In the genomic region with DNA sequence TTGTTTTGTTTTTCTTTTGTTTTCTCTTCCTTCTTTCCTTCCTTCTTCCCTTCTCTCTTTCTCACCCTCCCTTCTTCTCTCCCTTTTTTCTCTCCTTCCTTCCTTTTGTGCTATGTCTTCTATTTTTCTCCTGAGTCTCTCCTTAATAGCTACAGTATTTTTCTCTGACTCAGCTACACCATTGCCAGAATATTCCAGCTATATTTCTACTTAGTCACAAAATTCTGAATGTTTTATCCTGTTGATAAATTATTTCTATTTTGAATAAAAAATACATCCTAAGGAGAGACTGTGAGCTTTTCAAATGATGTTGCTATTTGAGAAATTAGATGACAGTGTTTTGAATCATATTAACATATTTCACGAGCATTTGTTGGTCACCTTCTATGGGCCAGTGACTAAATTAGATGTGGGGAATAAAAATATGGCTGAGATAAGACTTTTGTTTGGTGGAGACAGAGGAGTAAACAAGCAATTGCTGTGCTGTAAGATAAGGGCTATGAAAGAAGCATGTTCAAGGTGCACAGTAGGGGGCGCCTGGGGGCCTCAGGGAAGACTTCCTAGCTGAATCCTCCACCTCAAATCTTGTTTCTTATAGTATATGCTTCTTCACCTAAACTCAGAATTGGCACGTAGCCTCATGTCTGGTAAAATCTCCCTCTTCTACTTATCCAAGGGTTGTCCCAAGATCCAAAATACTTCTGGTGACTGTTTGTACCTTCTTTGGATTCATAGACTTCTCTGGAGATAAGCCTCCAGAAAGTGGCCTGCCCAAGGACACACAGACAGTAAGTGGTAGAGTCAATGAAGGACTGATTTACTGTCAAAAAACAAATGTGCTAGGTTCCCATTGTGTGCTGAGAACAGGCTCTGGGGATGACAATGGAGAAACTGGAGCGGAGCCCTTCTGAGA, we compare ENCODE assay signal across 7 cellular contexts.
A peak's percentile ranks its signal among the peaks of the same experiment; 100 is the strongest.
DNase-seq lines count a peak whose midpoint lies in the region; ATAC-seq and TF ChIP-seq lines count a peak whose summit lies in the region.

No MANE protein-coding gene starts in this region.

- H3K36me3 Mint-ChIP-seq in activated CD4-positive, alpha-beta memory T cell treated with anti-CD3 and anti-CD28 coated beads for 36 hours = no peaks in the 10 kb centered on the region

- H3K4me3 Mint-ChIP-seq in activated CD4-positive, alpha-beta memory T cell treated with anti-CD3 and anti-CD28 coated beads for 36 hours = no peak overlapping the region

- POLR2A ChIA-PET in GM10248 (lab: Yijun Ruan, JAX) = no interaction called here
- POLR2A ChIA-PET in activated CD4-positive, alpha-beta memory T cell treated with anti-CD3 and anti-CD28 coated beads for 36 hours (lab: Charles Lee) = no interaction called here

- no peak for DNase-seq in GM10248 (ENCODE audit: extremely low spot score)
- peak; percentile 0 for DNase-seq in NCI-H187 treated with DMSO at 0.1 percent for 48 hours (lab: John Stamatoyannopoulos, UW)
- peak; percentile 60 for DNase-seq in activated CD4-positive, alpha-beta memory T cell treated with anti-CD3 and anti-CD28 coated beads for 36 hours
- peak; percentile 33 for DNase-seq in fibroblast of the conjunctiva (ENCODE audit: low read depth)
- DNase-seq in stimulated activated CD4-positive, alpha-beta T cell treated with anti-CD3 and anti-CD28 coated beads, Interleukin-2, amount 100 ng/mL, for 24 hours = peak; percentile 65 to 71
- DNase-seq in GOT3 (lab: John Stamatoyannopoulos, UW) = no peak

- H3K27me3 Mint-ChIP-seq in activated CD4-positive, alpha-beta memory T cell treated with anti-CD3 and anti-CD28 coated beads for 36 hours = peaks cover 24% of the 10 kb centered on the region

- H3K27ac Mint-ChIP-seq in activated CD4-positive, alpha-beta memory T cell treated with anti-CD3 and anti-CD28 coated beads for 36 hours = no peak overlapping the region

- no peak for ATAC-seq in HG02623 (IDR thresholded peaks at IDR 0.05; ENCODE audit: unreplicated experiment)

- H3K9me3 Mint-ChIP-seq in activated CD4-positive, alpha-beta memory T cell treated with anti-CD3 and anti-CD28 coated beads for 36 hours = no peaks in the 10 kb centered on the region

- intact Hi-C loops in activated CD4-positive, alpha-beta memory T cell treated with anti-CD3 and anti-CD28 coated beads for 36 hours (cut with micrococcal nuclease) = loop anchor here (5.0 kb wide), 2 partner anchors 330 to 555 kb away; no protein-coding TSS in a partner anchor

- H3K4me1 Mint-ChIP-seq in activated CD4-positive, alpha-beta memory T cell treated with anti-CD3 and anti-CD28 coated beads for 36 hours (ENCODE audit: low read depth) = peaks cover 17% of the 10 kb centered on the region

- CTCF ChIA-PET in GM10248 (lab: Yijun Ruan, JAX) = interaction anchor here (0.7 to 2.5 kb wide), 15 partner anchors 9 to 625 kb away, joined by 3 to 18 read pairs (median 4); no protein-coding TSS in a partner anchor
- CTCF ChIA-PET in activated CD4-positive, alpha-beta memory T cell treated with anti-CD3 and anti-CD28 coated beads for 36 hours (lab: Charles Lee) = interaction anchor here (0.6 to 2.6 kb wide), 16 partner anchors 8 to 558 kb away, joined by 3 to 23 read pairs (median 3); no protein-coding TSS in a partner anchor

- TF ChIP-seq CTCF in GM10248 (IDR thresholded peaks at IDR 0.05; ENCODE audit: control extremely low read depth, extremely low read depth, low read depth, missing control alignments) = peak; percentile 44

Comparison
In these comparisons a context has a peak if more than half of its experiments do, and no peak if none do; other contexts are left out.
1. DNase-seq: peak in NCI-H187 treated with DMSO at 0.1 percent for 48 hours (single experiment), activated CD4-positive, alpha-beta memory T cell treated with anti-CD3 and anti-CD28 coated beads for 36 hours (single experiment), fibroblast of the conjunctiva (single experiment) and stimulated activated CD4-positive, alpha-beta T cell treated with anti-CD3 and anti-CD28 coated beads, Interleukin-2, amount 100 ng/mL, for 24 hours (2 of 2); none in GM10248 (single experiment) and GOT3 (single experiment).